ENCODE assay signal across 14 cellular contexts in the genomic region with DNA sequence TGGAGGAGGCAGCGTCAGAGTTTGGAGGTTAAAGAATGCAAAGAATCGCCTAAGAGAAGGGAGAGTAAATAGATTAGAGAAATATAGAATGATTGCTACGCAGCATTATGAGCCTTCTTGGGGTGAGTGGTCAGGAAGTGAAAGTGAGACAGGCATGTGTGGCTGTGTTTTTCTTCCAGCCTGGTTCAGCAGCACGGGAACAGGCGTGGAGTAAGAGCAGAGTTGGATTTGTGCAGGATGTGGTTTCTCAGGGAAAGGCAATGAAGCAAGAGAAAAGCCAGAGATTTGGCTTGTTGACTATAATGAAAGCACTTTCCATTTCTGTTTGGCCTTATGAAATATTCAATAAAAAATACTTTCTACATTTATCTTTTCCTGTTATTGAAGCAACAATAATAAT. TPM values are rescaled to one million over a fixed set of nuclear protein-coding genes. Genes with fewer than 3 reads are reported as not detected.
DNase-seq lines count a peak whose midpoint lies in the region; ATAC-seq and TF ChIP-seq lines count a peak whose summit lies in the region.
"Had no signal": no experiment of that assay in that cellular context is flagged by ENCODE, and none has a peak within 500 bp of the region (broad histone marks: within the 10 kb centered on the region; RNA-seq: fewer than 3 reads in every experiment).

No MANE protein-coding gene starts in this region.

- intact Hi-C loops in Right ventricle myocardium inferior (cut with DNase I): no loop called here
- intact Hi-C loops in cardiac septum (cut with DNase I): no loop called here
- intact Hi-C loops in left ventricle myocardium superior (cut with micrococcal nuclease): no loop called here
- intact Hi-C loops in upper lobe of right lung (cut with DNase I): no loop called here

- no peak for TF ChIP-seq CTCF in upper lobe of right lung (IDR thresholded peaks at IDR 0.05)

- H3K4me3 ChIP-seq in upper lobe of right lung: no peak overlapping the region
- H3K4me3 ChIP-seq: tibial nerve had no signal

- no peak for DNase-seq in Right ventricle myocardium inferior (ENCODE audit: missing footprints)
- DNase-seq in cardiac septum (ENCODE audit: low spot score): no peak
- peak; percentile 93 for DNase-seq in amniotic epithelial cell (ENCODE audit: low read depth)
- DNase-seq in left ventricle myocardium superior: no peak
- DNase-seq in upper lobe of right lung: no peak
- no peak for DNase-seq in putamen (ENCODE audit: low spot score)
- no peak for DNase-seq in midbrain (lab: John Stamatoyannopoulos, UW)
- DNase-seq: DMS153, endodermal cell, NCI-H510A, right cardiac atrium, WERI-Rb-1 had no signal

- H3K9me3 ChIP-seq in upper lobe of right lung: no peaks in the 10 kb centered on the region
- H3K9me3 ChIP-seq: tibial nerve had no signal

- H3K27ac ChIP-seq in upper lobe of right lung: no peak overlapping the region
- H3K27ac ChIP-seq: WERI-Rb-1 had no signal

- no peaks in the 10 kb centered on the region for H3K27me3 ChIP-seq in upper lobe of right lung
- H3K27me3 ChIP-seq: tibial nerve had no signal

- peak; percentile 63 for ATAC-seq in Right ventricle myocardium inferior
- peak; percentile 59 for ATAC-seq in left ventricle myocardium superior
- peak; percentile 77 for ATAC-seq in upper lobe of right lung
- ATAC-seq in HG02678 (IDR thresholded peaks at IDR 0.05; ENCODE audit: unreplicated experiment): no peak

- peaks cover 4% of the 10 kb centered on the region for H3K4me1 ChIP-seq in upper lobe of right lung

- no peaks in the 10 kb centered on the region for H3K36me3 ChIP-seq in upper lobe of right lung
- H3K36me3 ChIP-seq: tibial nerve, WERI-Rb-1 had no signal

RNA-seq across cellular contexts. Expression of gene FRMD3, which starts 34.3 kb away (rescaled TPM):
- total RNA-seq in Right ventricle myocardium inferior (98.9 TPM), cardiac septum (123 TPM), left ventricle myocardium superior (97.7 TPM), upper lobe of right lung (10.8 TPM)

RNA-seq across cellular contexts. Expression of gene IDNK, which starts 50.4 kb away (rescaled TPM):
- total RNA-seq in Right ventricle myocardium inferior (3.4 TPM), cardiac septum (5.4 TPM), left ventricle myocardium superior (3.3 TPM), upper lobe of right lung (6.2 TPM)
